ENCODE assay signal across 22 cellular contexts in the genomic region with DNA sequence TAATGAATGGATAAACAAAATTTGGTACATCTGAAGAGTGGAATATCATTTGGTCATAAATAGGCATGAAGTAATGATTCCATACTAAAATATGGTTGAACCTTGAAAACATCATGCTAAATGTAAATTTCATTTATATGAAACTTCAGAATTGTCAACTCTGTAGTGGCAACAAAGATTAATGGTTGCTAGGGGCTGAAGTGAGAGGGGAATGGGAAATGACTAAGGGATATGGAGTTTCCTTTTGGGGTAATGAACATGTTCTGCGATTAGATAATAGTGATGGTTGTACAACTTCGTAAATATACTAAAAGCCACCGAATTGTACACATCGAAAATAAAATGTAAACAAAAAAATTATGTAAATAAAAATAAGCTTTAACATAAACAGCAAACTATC.
"Had no signal": no experiment of that assay in that cellular context is flagged by ENCODE, and none has a peak within 500 bp of the region (broad histone marks: within the 10 kb centered on the region; RNA-seq: fewer than 3 reads in every experiment).

No MANE protein-coding gene starts in this region.

- H3K4me3 ChIP-seq: colonic mucosa, esophagus muscularis mucosa, gastroesophageal sphincter, heart left ventricle, left lung, lower lobe of right lung had no signal

- H3K27me3 ChIP-seq: colonic mucosa, esophagus muscularis mucosa, foreskin keratinocyte, gastroesophageal sphincter, heart left ventricle, left lung had no signal

- FAIRE-seq: endometrium, frontal cortex, islet of Langerhans, keratinocyte had no signal

- H3K9me3 ChIP-seq: colonic mucosa, esophagus muscularis mucosa, gastroesophageal sphincter, left lung, lower lobe of right lung had no signal

- DNase-seq: colonic mucosa; cortex of kidney; effector CD8-positive, alpha-beta T cell; effector memory CD8-positive, alpha-beta T cell; endodermal cell; foreskin keratinocyte; heart left ventricle; hippocampal formation; left cardiac atrium; left lung; left ventricle myocardium superior; lower lobe of right lung; mammary epithelial cell; mesendoderm; midbrain; naive thymus-derived CD4-positive, alpha-beta T cell had no signal

- H3K4me1 ChIP-seq: colonic mucosa, esophagus muscularis mucosa, foreskin keratinocyte, gastroesophageal sphincter, heart left ventricle, left lung, lower lobe of right lung had no signal

- H3K27ac ChIP-seq: colonic mucosa, esophagus muscularis mucosa, foreskin keratinocyte, gastroesophageal sphincter, heart left ventricle, left lung, lower lobe of right lung had no signal

- H3K36me3 ChIP-seq: colonic mucosa, esophagus muscularis mucosa, gastroesophageal sphincter, heart left ventricle, left lung, lower lobe of right lung had no signal
